Comparison of ENCODE assay signal across 31 cellular contexts in the genomic region with DNA sequence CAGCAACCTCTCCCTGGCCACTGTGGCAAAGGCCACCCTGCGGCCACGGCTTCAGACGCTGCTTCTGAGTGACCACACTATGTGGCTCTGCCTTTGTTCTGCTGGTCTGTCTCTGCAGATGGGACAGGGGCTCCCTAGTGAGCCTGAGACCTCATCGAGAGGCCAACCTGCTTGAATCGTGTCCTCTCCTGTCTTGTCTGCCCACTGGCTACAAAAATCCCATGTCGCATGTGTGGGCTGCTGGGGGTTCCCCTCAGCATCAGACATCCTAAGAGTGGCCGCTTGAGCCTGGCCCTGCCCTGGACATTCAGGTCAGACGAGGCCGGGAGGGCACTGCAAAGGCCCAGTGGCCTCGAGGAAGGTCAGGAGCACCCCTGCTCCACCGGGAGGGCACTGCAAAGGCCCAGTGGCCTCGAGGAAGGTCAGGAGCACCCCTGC.
DNase-seq lines count a peak whose midpoint lies in the region; ATAC-seq and TF ChIP-seq lines count a peak whose summit lies in the region.
"Had no signal": no experiment of that assay in that cellular context is flagged by ENCODE, and none has a peak within 500 bp of the region (broad histone marks: within the 10 kb centered on the region; RNA-seq: fewer than 3 reads in every experiment).

No MANE protein-coding gene starts in this region.

- no peak overlapping the region for H3K4me3 Mint-ChIP-seq in natural killer cell treated with Interleukin-12 subunit alpha and Interleukin-12 subunit beta and Interleukin-15 and Interleukin-18, amount 100 ng/mL, for 72 hours
- H3K4me3 Mint-ChIP-seq in type B pancreatic cell: no peak overlapping the region
- H3K4me3 Mint-ChIP-seq: activated CD4-positive, alpha-beta T cell treated with anti-CD3 and anti-CD28 coated beads, Interleukin-2, amount 10 ng/mL, durations not matched to agents 7 days and 5 days; activated CD8-positive, alpha-beta memory T cell treated with anti-CD3 and anti-CD28 coated beads, Interleukin-2, amount 10 ng/mL, durations not matched to agents 7 days and 5 days; activated T-helper 1 cell treated with anti-CD3 and anti-CD28 coated beads, Interleukin-12 subunit alpha, Interleukin-12 subunit beta, Interleukin-2, Interleukin-4 antibody, amounts not matched to agents 30 ng/mL and 10 ng/mL and 1 ng/mL, durations not matched to agents 14 hours and 24 hours and 36 hours; CD4-positive, alpha-beta memory T cell; HFFc6; memory B cell; T-helper 2 cell treated with Interferon-gamma antibody and Interleukin-4, amounts not matched to agents 5 μg/mL and 100 μg/mL, for 36 hours had no signal

- peak; percentile 34 for DNase-seq in activated CD8-positive, alpha-beta memory T cell treated with anti-CD3 and anti-CD28 coated beads, Interleukin-2, amount 50 U/mL, for 48 hours
- DNase-seq in activated CD8-positive, alpha-beta memory T cell treated with anti-CD3 and anti-CD28 coated beads for 24 hours: no peak
- DNase-seq in dorsolateral prefrontal cortex (peak in 7 of 10 donors; percentile 1 to 40 (median 23)), type B pancreatic cell (ENCODE audit: extremely low spot score, unreplicated experiment) (peak; percentile 49), NCI-H2107 treated with DMSO at 0.1 percent for 48 hours (lab: John Stamatoyannopoulos, UW; ENCODE audit: unreplicated experiment) (no peak), NCI-H187 (lab: John Stamatoyannopoulos, UW) (no peak), A673 (ENCODE audit: low spot score) (no peak)
- DNase-seq in natural killer cell treated with Interleukin-12 subunit alpha and Interleukin-12 subunit beta and Interleukin-15 and Interleukin-18, amount 100 ng/mL, for 72 hours (ENCODE audit: low spot score): peak; percentile 35
- DNase-seq: activated CD4-positive, alpha-beta T cell treated with anti-CD3 and anti-CD28 coated beads, Interleukin-2, amount 10 ng/mL, durations not matched to agents 7 days and 5 days; activated CD8-positive, alpha-beta memory T cell treated with anti-CD3 and anti-CD28 coated beads, Interleukin-2, amount 10 ng/mL, durations not matched to agents 7 days and 5 days; CD4-positive, alpha-beta memory T cell; cortex of kidney; EL; foreskin fibroblast; HFFc6; MM.1S; NCI-H1417; NCI-H2081; NCI-H226; NCI-H774 had no signal

- H3K4me1 Mint-ChIP-seq in natural killer cell treated with Interleukin-12 subunit alpha and Interleukin-12 subunit beta and Interleukin-15 and Interleukin-18, amount 100 ng/mL, for 72 hours (ENCODE audit: low read depth in 2 of 2): peaks cover 2 to 5% of the 10 kb centered on the region in 2 donors
- H3K4me1 Mint-ChIP-seq in type B pancreatic cell (ENCODE audit: unreplicated experiment): peaks cover 4% of the 10 kb centered on the region
- H3K4me1 Mint-ChIP-seq: activated CD4-positive, alpha-beta T cell treated with anti-CD3 and anti-CD28 coated beads, Interleukin-2, amount 10 ng/mL, durations not matched to agents 7 days and 5 days; activated CD8-positive, alpha-beta memory T cell treated with anti-CD3 and anti-CD28 coated beads, Interleukin-2, amount 10 ng/mL, durations not matched to agents 7 days and 5 days; CD4-positive, alpha-beta memory T cell; memory B cell had no signal

- no TSS peak for BruUV-seq in A673 (replicated peaks; lab: Mats Ljungman, UMichigan)

- CTCF ChIA-PET in A673 (lab: Charles Lee): no interaction called here

- H3K4me1 ChIP-seq in A673 (ENCODE audit: insufficient read depth, low read length, poor library complexity, severe bottlenecking): no peaks in the 10 kb centered on the region

- peaks cover 0 to 2% (median 0%) of the 10 kb centered on the region in 45 donors for H3K27me3 ChIP-seq in dorsolateral prefrontal cortex
- peaks cover 13% of the 10 kb centered on the region for H3K27me3 ChIP-seq in A673 (replicated peaks; ENCODE audit: insufficient read depth, low read depth, low read length, poor library complexity)

- POLR2A ChIA-PET in A673 (lab: Charles Lee; ENCODE audit: low non-redundant PET): no interaction called here

- no peaks in the 10 kb centered on the region for H3K36me3 ChIP-seq in A673 (ENCODE audit: insufficient read depth, low read length, poor library complexity, severe bottlenecking)

- peaks cover 10% of the 10 kb centered on the region for H3K36me3 Mint-ChIP-seq in natural killer cell treated with Interleukin-12 subunit alpha and Interleukin-12 subunit beta and Interleukin-15 and Interleukin-18, amount 100 ng/mL, for 72 hours
- H3K36me3 Mint-ChIP-seq in type B pancreatic cell: no peaks in the 10 kb centered on the region
- H3K36me3 Mint-ChIP-seq: activated CD8-positive, alpha-beta memory T cell treated with anti-CD3 and anti-CD28 coated beads, Interleukin-2, amount 10 ng/mL, durations not matched to agents 7 days and 5 days had no signal

- H3K9me3 ChIP-seq in A673 (ENCODE audit: low read depth, low read length, poor library complexity, severe bottlenecking): no peaks in the 10 kb centered on the region

- H3K27me3 Mint-ChIP-seq in natural killer cell treated with Interleukin-12 subunit alpha and Interleukin-12 subunit beta and Interleukin-15 and Interleukin-18, amount 100 ng/mL, for 72 hours: peaks cover 11 to 18% of the 10 kb centered on the region in 2 donors
- H3K27me3 Mint-ChIP-seq in type B pancreatic cell: no peaks in the 10 kb centered on the region

- no peak for TF ChIP-seq CTCF in dorsolateral prefrontal cortex (IDR thresholded peaks at IDR 0.05 in 54 of 56, conservative IDR thresholded peaks at IDR 0.05 in 2 of 56; ENCODE audit: low read depth in 1 of 56, partially characterized antibody in 56 of 56)
- TF ChIP-seq CTCF in type B pancreatic cell (conservative IDR thresholded peaks at IDR 0.05): no peak
- no peak for TF ChIP-seq CTCF in A673 (conservative IDR thresholded peaks at IDR 0.05; ENCODE audit: low read depth, low read length)

- H3K27ac ChIP-seq in dorsolateral prefrontal cortex (peak overlapping the region in 1 of 59 donors; percentile 11), A673 (ENCODE audit: low read depth, low read length, poor library complexity, severe bottlenecking) (no peak overlapping the region)
- H3K27ac ChIP-seq: GM23248, HL-60, KMS-11, VCaP had no signal

- H3K9me3 Mint-ChIP-seq in natural killer cell treated with Interleukin-12 subunit alpha and Interleukin-12 subunit beta and Interleukin-15 and Interleukin-18, amount 100 ng/mL, for 72 hours: peaks cover 3% of the 10 kb centered on the region
- no peaks in the 10 kb centered on the region for H3K9me3 Mint-ChIP-seq in type B pancreatic cell
- H3K9me3 Mint-ChIP-seq: activated T-helper 1 cell treated with anti-CD3 and anti-CD28 coated beads, Interleukin-12 subunit alpha, Interleukin-12 subunit beta, Interleukin-2, Interleukin-4 antibody, amounts not matched to agents 30 ng/mL and 10 ng/mL and 1 ng/mL, durations not matched to agents 14 hours and 24 hours and 36 hours had no signal

- intact Hi-C loops in dorsolateral prefrontal cortex (cut with DNase I) (no loop called here), A673 (cut with micrococcal nuclease; ENCODE audit: unreplicated experiment) (no loop called here)

- H3K4me3 ChIP-seq in dorsolateral prefrontal cortex (no peak overlapping the region), A673 (ENCODE audit: low read depth, low read length, poor library complexity, severe bottlenecking) (no peak overlapping the region)
- H3K4me3 ChIP-seq: GM12878, GM23248, smooth muscle cell had no signal

- H3K27ac Mint-ChIP-seq in natural killer cell treated with Interleukin-12 subunit alpha and Interleukin-12 subunit beta and Interleukin-15 and Interleukin-18, amount 100 ng/mL, for 72 hours: no peak overlapping the region
- no peak overlapping the region for H3K27ac Mint-ChIP-seq in type B pancreatic cell
- H3K27ac Mint-ChIP-seq: activated CD4-positive, alpha-beta T cell treated with anti-CD3 and anti-CD28 coated beads, Interleukin-2, amount 10 ng/mL, durations not matched to agents 7 days and 5 days; activated CD8-positive, alpha-beta memory T cell treated with anti-CD3 and anti-CD28 coated beads, Interleukin-2, amount 10 ng/mL, durations not matched to agents 7 days and 5 days; activated naive CD4-positive, alpha-beta T cell treated with anti-CD3 and anti-CD28 coated beads, Interleukin-2, amount 50 U/mL, for 72 hours; activated T-helper 1 cell treated with anti-CD3 and anti-CD28 coated beads, Interleukin-12 subunit alpha, Interleukin-12 subunit beta, Interleukin-2, Interleukin-4 antibody, amounts not matched to agents 30 ng/mL and 10 ng/mL and 1 ng/mL, durations not matched to agents 14 hours and 24 hours and 36 hours; HFFc6; memory B cell; T-helper 2 cell treated with Interferon-gamma antibody and Interleukin-4, amounts not matched to agents 5 μg/mL and 100 μg/mL, for 36 hours had no signal

- no peak for ATAC-seq in natural killer cell treated with Interleukin-12 subunit alpha and Interleukin-12 subunit beta and Interleukin-15 and Interleukin-18, amount 100 ng/mL, for 72 hours
- ATAC-seq: activated CD8-positive, alpha-beta memory T cell treated with anti-CD3 and anti-CD28 coated beads, Interleukin-2, amount 10 ng/mL, durations not matched to agents 7 days and 5 days; activated naive CD4-positive, alpha-beta T cell treated with anti-CD3 and anti-CD28 coated beads, Interleukin-2, amount 50 U/mL, for 72 hours; esophagus mucosa; GM12878 had no signal

Comparison
In these comparisons a context has a peak if more than half of its experiments do, and no peak if none do; other contexts are left out.
1. DNase-seq: peak in activated CD8-positive, alpha-beta memory T cell treated with anti-CD3 and anti-CD28 coated beads, Interleukin-2, amount 50 U/mL, for 48 hours (single experiment), dorsolateral prefrontal cortex (7 of 10), natural killer cell treated with Interleukin-12 subunit alpha and Interleukin-12 subunit beta and Interleukin-15 and Interleukin-18, amount 100 ng/mL, for 72 hours (single experiment) and type B pancreatic cell (single experiment); none in activated CD8-positive, alpha-beta memory T cell treated with anti-CD3 and anti-CD28 coated beads for 24 hours (single experiment), NCI-H2107 treated with DMSO at 0.1 percent for 48 hours (single experiment), NCI-H187 (0 of 2) and A673 (single experiment).